16 cellular contexts compared by ENCODE assay signal in genomic region chr2:69716555-69717120, GRCh38. TPM values are rescaled to one million over a fixed set of nuclear protein-coding genes. Genes with fewer than 3 reads are reported as not detected.
A peak's percentile ranks its signal among the peaks of the same experiment; 100 is the strongest.
DNase-seq lines count a peak whose midpoint lies in the region; ATAC-seq and TF ChIP-seq lines count a peak whose summit lies in the region.
"Had no signal": no experiment of that assay in that cellular context is flagged by ENCODE, and none has a peak within 500 bp of the region (broad histone marks: within the 10 kb centered on the region; RNA-seq: fewer than 3 reads in every experiment).

No MANE protein-coding gene starts in this region.

- peaks cover 6% of the 10 kb centered on the region for H3K27me3 Mint-ChIP-seq in endodermal cell (ENCODE audit: insufficient read depth)
- H3K27me3 Mint-ChIP-seq: CD4-positive, alpha-beta T cell had no signal

- 62 to 68% methylated on average over 12 to 13 of the region's 13 CpGs for WGBS in endodermal cell (ENCODE audit: insufficient coverage in 1 of 2, insufficient read length in 1 of 2), 2 experiments

- peak overlapping the region; percentile 2 for H3K4me2 ChIP-seq in osteoblast (ENCODE audit: insufficient read depth, low read length)

- H3K27ac ChIP-seq in Panc1 (ENCODE audit: low read length), result peak overlapping the region; percentile 81
- H3K27ac ChIP-seq in endodermal cell (ENCODE audit: low read depth, low read length), result peak overlapping the region; percentile 79
- no peak overlapping the region for H3K27ac ChIP-seq in osteoblast (ENCODE audit: low read depth, low read length)
- H3K27ac ChIP-seq: epithelial cell of prostate, left lung had no signal

- H3K9me3 Mint-ChIP-seq in endodermal cell, result no peaks in the 10 kb centered on the region
- H3K9me3 Mint-ChIP-seq: activated B cell treated with CpG ODN at 0.5 μM for 24 hours; activated naive CD4-positive, alpha-beta T cell treated with anti-CD3 and anti-CD28 coated beads for 36 hours; CD4-positive, alpha-beta T cell had no signal

- peaks cover 11% of the 10 kb centered on the region for H3K4me1 Mint-ChIP-seq in endodermal cell

- DNase-seq in ELR (ENCODE audit: low read depth) (peak; percentile 37), Panc1 (ENCODE audit: low read depth, low spot score) (no peak), endodermal cell (no peak), osteoblast (ENCODE audit: insufficient read length, low spot score, missing footprints) (peak; percentile 78), NAMALWA (ENCODE audit: low spot score) (no peak), NCI-H2107 (lab: John Stamatoyannopoulos, UW) (no peak)
- DNase-seq: activated B cell treated with CpG ODN at 0.5 μM for 24 hours; activated naive CD4-positive, alpha-beta T cell treated with anti-CD3 and anti-CD28 coated beads for 36 hours; CD4-positive, alpha-beta T cell; GF-D8; left lung; NCI-H1436 treated with DMSO at 0.1 percent for 48 hours; NCI-H510A had no signal

- POLR2A ChIA-PET in Panc1 (lab: Charles Lee), result no interaction called here

- H3K36me3 Mint-ChIP-seq in endodermal cell (ENCODE audit: low read depth), result no peaks in the 10 kb centered on the region

- no TSS peak for BruUV-seq in Panc1 (replicated peaks; lab: Mats Ljungman, UMichigan)

- intact Hi-C loops in Panc1 (cut with micrococcal nuclease; ENCODE audit: unreplicated experiment), result loop anchor here (10.0 kb wide), 1 partner anchor 72 kb away; the partner anchor contains the start of gene AAK1

- H4K20me1 ChIP-seq in osteoblast (ENCODE audit: insufficient read depth, low read length), result no peaks in the 10 kb centered on the region

- in situ Hi-C loops in Panc1 (cut with HindIII; ENCODE audit: low pct_unique_long_range_greater_than_20kb, low sequenced_read_pairs), result no loop called here

- H3K4me1 ChIP-seq in Panc1 (ENCODE audit: control insufficient read depth, insufficient read depth, low read length) (peaks cover 33% of the 10 kb centered on the region; the same call in 1 of the 2 replicates), endodermal cell (ENCODE audit: control insufficient read depth, insufficient read depth, low read length) (no peaks in the 10 kb centered on the region), osteoblast (ENCODE audit: insufficient read depth, low read length) (peaks cover 15% of the 10 kb centered on the region)

- CTCF ChIA-PET in Panc1 (lab: Charles Lee), result interaction anchor here (1.4 kb wide), 1 partner anchor 152 kb away, joined by 3 read pairs; no protein-coding TSS in a partner anchor

- H3K27me3 ChIP-seq in Panc1 (ENCODE audit: control insufficient read depth, insufficient read depth, low read length) (no peaks in the 10 kb centered on the region), endodermal cell (ENCODE audit: control insufficient read depth, insufficient read depth, low read length, poor library complexity, severe bottlenecking) (no peaks in the 10 kb centered on the region), osteoblast (ENCODE audit: insufficient read depth, low read length) (no peaks in the 10 kb centered on the region)
- H3K27me3 ChIP-seq: left lung had no signal

- H3K4me3 Mint-ChIP-seq in endodermal cell, result no peak overlapping the region
- H3K4me3 Mint-ChIP-seq: activated B cell treated with CpG ODN at 0.5 μM for 24 hours; activated naive CD4-positive, alpha-beta T cell treated with anti-CD3 and anti-CD28 coated beads for 36 hours; CD4-positive, alpha-beta T cell had no signal

- H3K9ac ChIP-seq in endodermal cell (ENCODE audit: extremely low read depth, low read length, poor library complexity, severe bottlenecking), result no peak overlapping the region

- H3K36me3 ChIP-seq in Panc1 (ENCODE audit: control insufficient read depth, insufficient read depth, low read length) (no peaks in the 10 kb centered on the region), endodermal cell (ENCODE audit: control insufficient read depth, insufficient read depth, low read length) (no peaks in the 10 kb centered on the region), osteoblast (ENCODE audit: insufficient read depth, low read length) (no peaks in the 10 kb centered on the region)
- H3K36me3 ChIP-seq: left lung had no signal

- no peak overlapping the region for H3K4me3 ChIP-seq in Panc1 (ENCODE audit: low read depth in 2 of 2, low read length in 2 of 2)
- H3K4me3 ChIP-seq in endodermal cell (ENCODE audit: low read length), result no peak overlapping the region
- no peak overlapping the region for H3K4me3 ChIP-seq in osteoblast (ENCODE audit: insufficient read depth, low read length)
- H3K4me3 ChIP-seq: left lung had no signal

- H3K27ac Mint-ChIP-seq in endodermal cell, result peak overlapping the region; percentile 10
- H3K27ac Mint-ChIP-seq: activated B cell treated with CpG ODN at 0.5 μM for 24 hours; activated naive CD4-positive, alpha-beta T cell treated with anti-CD3 and anti-CD28 coated beads for 36 hours; CD4-positive, alpha-beta T cell had no signal

- TF ChIP-seq CTCF in Panc1 (IDR thresholded peaks at IDR 0.05), result no peak
- no peak for TF ChIP-seq CTCF in endodermal cell (conservative IDR thresholded peaks at IDR 0.05)
- peak; percentile 23 for TF ChIP-seq CTCF in osteoblast (IDR thresholded peaks at IDR 0.05; ENCODE audit: extremely low read depth, low read depth, low read length)

- no peaks in the 10 kb centered on the region for H3K79me2 ChIP-seq in osteoblast (ENCODE audit: insufficient read depth, low read length)

- H2AFZ ChIP-seq in osteoblast (ENCODE audit: low read length), result no peak overlapping the region

- H3K9me3 ChIP-seq in Panc1 (ENCODE audit: control insufficient read depth, insufficient read depth, low read depth, low read length), result no peaks in the 10 kb centered on the region
- no peaks in the 10 kb centered on the region for H3K9me3 ChIP-seq in endodermal cell (ENCODE audit: control insufficient read depth, low read length)
- no peaks in the 10 kb centered on the region for H3K9me3 ChIP-seq in osteoblast (ENCODE audit: low read depth, low read length)
- H3K9me3 ChIP-seq: left lung had no signal

- no peak for ATAC-seq in Panc1
- no peak for ATAC-seq in HG02610 (IDR thresholded peaks at IDR 0.05; ENCODE audit: unreplicated experiment)
- no peak for ATAC-seq in HG02759 (IDR thresholded peaks at IDR 0.05; ENCODE audit: unreplicated experiment)
- ATAC-seq: left lung had no signal

RNA-seq across cellular contexts. Expression of gene ANXA4, which starts 25.3 kb away (rescaled TPM):
- total RNA-seq in Panc1 (2021; ENCODE audit: unreplicated experiment), result 183 TPM
- polyA plus RNA-seq in Panc1 (2012; ENCODE audit: insufficient read length), result 275 TPM
- total RNA-seq in endodermal cell, result 10 to 100 TPM; 18.0 to 21.4 TPM
- 11.0 TPM for polyA plus RNA-seq in endodermal cell (2013, experiment 1 of 2)
- 11.1 TPM for polyA plus RNA-seq in endodermal cell (2013, experiment 2 of 2)
- total RNA-seq in osteoblast, result 38.4 and 43.9 TPM in 2 replicates

Comparison
In these comparisons a context has a peak if more than half of its experiments do, and no peak if none do; other contexts are left out.
1. DNase-seq: peak in ELR (single experiment) and osteoblast (single experiment); none in Panc1 (single experiment), endodermal cell (single experiment), NAMALWA (single experiment) and NCI-H2107 (single experiment).